ENCODE assay signal across 12 cellular contexts in genomic region chr10:24720096-24720495, GRCh38. TPM values are rescaled to one million over a fixed set of nuclear protein-coding genes. Genes with fewer than 3 reads are reported as not detected.
DNase-seq lines count a peak whose midpoint lies in the region; ATAC-seq, FAIRE-seq and TF ChIP-seq lines count a peak whose summit lies in the region.
"Had no signal": no experiment of that assay in that cellular context is flagged by ENCODE, and none has a peak within 500 bp of the region (broad histone marks: within the 10 kb centered on the region; RNA-seq: fewer than 3 reads in every experiment).

No MANE protein-coding gene starts in this region.

- no peak for TF ChIP-seq POLR2A in H54 (IDR thresholded peaks at IDR 0.05; ENCODE audit: low read depth, low read length)

- no peaks in the 10 kb centered on the region for H3K36me3 Mint-ChIP-seq in T-helper 17 cell (ENCODE audit: low read depth)

- in situ Hi-C loops in brain microvascular endothelial cell (cut with HindIII; ENCODE audit: low pct_ligation_motif_present, low sequenced_read_pairs) = no loop called here

- H3K4me1 ChIP-seq in HUES64 (ENCODE audit: insufficient read depth, low read length) (peaks cover 57% of the 10 kb centered on the region), kidney (ENCODE audit: control insufficient read depth in 1 of 2, insufficient read depth in 1 of 2, low read depth in 1 of 2, low read length in 2 of 2) (peaks cover 18 to 31% of the 10 kb centered on the region in 2 donors), stomach smooth muscle (ENCODE audit: control insufficient read depth, insufficient read depth, low read length) (peaks cover 12% of the 10 kb centered on the region)

- no peaks in the 10 kb centered on the region for H3K9me3 ChIP-seq in HUES64 (ENCODE audit: insufficient read depth, low read depth, low read length)
- H3K9me3 ChIP-seq in kidney (ENCODE audit: control insufficient read depth in 1 of 2, low read length in 2 of 2) = no peaks in the 10 kb centered on the region
- H3K9me3 ChIP-seq in stomach smooth muscle (ENCODE audit: control insufficient read depth in 2 of 2, low read length in 2 of 2) = no peaks in the 10 kb centered on the region
- no peaks in the 10 kb centered on the region for H3K9me3 ChIP-seq in T-helper 17 cell (ENCODE audit: control insufficient read depth, low read length, poor library complexity, severe bottlenecking)

- H3K4me3 Mint-ChIP-seq in T-helper 17 cell = no peak overlapping the region

- 28% methylated on average over 2 of the region's 2 CpGs for WGBS in HUES64

- H3K4me3 ChIP-seq in HUES64 (ENCODE audit: low read length) = peak overlapping the region; percentile 72
- peak overlapping the region; percentile 72 for H3K4me3 ChIP-seq in brain microvascular endothelial cell (ENCODE audit: low read depth, low read length)
- H3K4me3 ChIP-seq in kidney (ENCODE audit: low read length in 2 of 2) = peak overlapping the region; percentile 48 to 82
- peak overlapping the region; percentile 39 to 83 for H3K4me3 ChIP-seq in stomach smooth muscle (ENCODE audit: low read length in 2 of 2)

- H3K9ac ChIP-seq in HUES64 (ENCODE audit: low read depth, low read length) (no peak overlapping the region), kidney (ENCODE audit: low read length in 2 of 2) (peak overlapping the region; percentile 25 to 82), stomach smooth muscle (ENCODE audit: low read length in 2 of 2) (peak overlapping the region in 1 of 2 donors; percentile 5)

- H3K27ac Mint-ChIP-seq in T-helper 17 cell = no peak overlapping the region

- H3K36me3 ChIP-seq in HUES64 (ENCODE audit: insufficient read depth, low read length) (no peaks in the 10 kb centered on the region), brain microvascular endothelial cell (replicated peaks) (no peaks in the 10 kb centered on the region), kidney (ENCODE audit: control insufficient read depth in 1 of 2, insufficient read depth in 2 of 2, low read length in 2 of 2) (no peaks in the 10 kb centered on the region), stomach smooth muscle (ENCODE audit: control insufficient read depth in 2 of 2, insufficient read depth in 2 of 2, low read length in 2 of 2) (peaks cover 0 to 5% of the 10 kb centered on the region in 2 donors)

- no peak for TF ChIP-seq CTCF in brain microvascular endothelial cell (IDR thresholded peaks at IDR 0.05; ENCODE audit: low read depth, low read length, missing control alignments)
- no peak for TF ChIP-seq CTCF in kidney (IDR thresholded peaks at IDR 0.05; ENCODE audit: borderline replicate concordance, extremely low read depth, insufficient read depth)

- no peaks in the 10 kb centered on the region for H3K27me3 Mint-ChIP-seq in T-helper 17 cell

- H3K27ac ChIP-seq in HUES64 (ENCODE audit: low read depth, low read length) (no peak overlapping the region), brain microvascular endothelial cell (no peak overlapping the region), kidney (ENCODE audit: low read depth in 2 of 2, low read length in 2 of 2) (no peak overlapping the region), stomach smooth muscle (ENCODE audit: low read length) (no peak overlapping the region)

- FAIRE-seq in kidney (lab: Jason Lieb, UNC) = no peak
- no peak for FAIRE-seq in H54 (lab: Jason Lieb, UNC)
- FAIRE-seq: RCC 7860 had no signal

- H3K27me3 ChIP-seq in HUES64 (ENCODE audit: insufficient read depth, low read length) (peaks cover 40% of the 10 kb centered on the region), brain microvascular endothelial cell (replicated peaks) (no peaks in the 10 kb centered on the region), stomach smooth muscle (ENCODE audit: control insufficient read depth in 1 of 2, insufficient read depth in 2 of 2, low read length in 2 of 2) (no peaks in the 10 kb centered on the region)

- ATAC-seq in T-helper 17 cell (no peak), HG02885 (IDR thresholded peaks at IDR 0.05; ENCODE audit: poor library complexity, unreplicated experiment) (no peak)
- ATAC-seq: esophagus mucosa; stimulated activated naive CD8-positive, alpha-beta T cell treated with anti-CD3 and anti-CD28 coated beads, Interleukin-15, Interleukin-2, amounts not matched to agents 100 U/mL and 50 U/mL, for 24 hours had no signal

- DNase-seq in brain microvascular endothelial cell (no peak), kidney (no peak), H54 (ENCODE audit: insufficient read length, low spot score) (no peak), UCSD-AML1 (lab: John Stamatoyannopoulos, UW; ENCODE audit: unreplicated experiment) (no peak), T-helper 17 cell (no peak)
- DNase-seq: nucleus accumbens; stimulated activated naive CD8-positive, alpha-beta T cell treated with anti-CD3 and anti-CD28 coated beads, Interleukin-15, Interleukin-2, amounts not matched to agents 100 U/mL and 50 U/mL, for 24 hours had no signal

- intact Hi-C loops in kidney (cut with DNase I) = no loop called here

- peaks cover 8% of the 10 kb centered on the region for H3K4me1 Mint-ChIP-seq in T-helper 17 cell

RNA-seq across cellular contexts. Expression of gene ARHGAP21, which starts 3.6 kb away (rescaled TPM):
- 30.5 TPM for polyA plus RNA-seq in HUES64 (2013, experiment 1 of 2)
- 31.5 TPM for polyA plus RNA-seq in HUES64 (2013, experiment 2 of 2)
- total RNA-seq in kidney (74.3 TPM), T-helper 17 cell (10 to 100 TPM; 26.6 to 71.2 TPM)
- polyA plus RNA-seq in kidney (ENCODE audit: insufficient read depth, low read depth, low replicate concordance) = 12.7 TPM
